ENCODE assay signal across 11 cellular contexts in genomic region chr3:138066383-138066782, GRCh38. TPM values are rescaled to one million over a fixed set of nuclear protein-coding genes. Genes with fewer than 3 reads are reported as not detected.
DNase-seq lines count a peak whose midpoint lies in the region; ATAC-seq lines count a peak whose summit lies in the region.
"Had no signal": no experiment of that assay in that cellular context is flagged by ENCODE, and none has a peak within 500 bp of the region (broad histone marks: within the 10 kb centered on the region; RNA-seq: fewer than 3 reads in every experiment).

No MANE protein-coding gene starts in this region.

- H3K27me3 ChIP-seq in Karpas-422 (ENCODE audit: low read length): no peaks in the 10 kb centered on the region

- no peaks in the 10 kb centered on the region for H3K36me3 ChIP-seq in Karpas-422 (ENCODE audit: insufficient read depth, low read length)

- no peak overlapping the region for H3K27ac ChIP-seq in Karpas-422 (ENCODE audit: low read length)

- H3K9me2 ChIP-seq in Karpas-422 (replicated peaks; ENCODE audit: insufficient read depth, low read length): no peaks in the 10 kb centered on the region

- H3K4me2 ChIP-seq in Karpas-422 (ENCODE audit: low read depth, low read length, poor library complexity, severe bottlenecking): no peak overlapping the region

- ATAC-seq in GM18870 (IDR thresholded peaks at IDR 0.05; ENCODE audit: unreplicated experiment) (peak; percentile 88), GM21423 (IDR thresholded peaks at IDR 0.05; ENCODE audit: unreplicated experiment) (peak; percentile 91), HG03108 (IDR thresholded peaks at IDR 0.05; ENCODE audit: unreplicated experiment) (peak; percentile 73), left ventricle myocardium superior (no peak)
- ATAC-seq in activated naive CD8-positive, alpha-beta T cell treated with anti-CD3 and anti-CD28 coated beads, Interleukin-2, amount 10 ng/mL, durations not matched to agents 7 days and 5 days (ENCODE audit: low read depth): peak; percentile 71
- ATAC-seq: naive thymus-derived CD4-positive, alpha-beta T cell had no signal

- H3K9ac ChIP-seq in Karpas-422 (ENCODE audit: low read length): no peak overlapping the region

- H3K4me3 ChIP-seq in Karpas-422 (ENCODE audit: low read length): no peak overlapping the region

- no peaks in the 10 kb centered on the region for H3K9me3 ChIP-seq in Karpas-422 (ENCODE audit: low read length)

- H3K79me2 ChIP-seq in Karpas-422 (ENCODE audit: low read length): no peaks in the 10 kb centered on the region

- H3K27ac Mint-ChIP-seq in activated naive CD8-positive, alpha-beta T cell treated with anti-CD3 and anti-CD28 coated beads, Interleukin-2, amount 10 ng/mL, durations not matched to agents 7 days and 5 days: peak overlapping the region; percentile 14

- intact Hi-C loops in left ventricle myocardium superior (cut with micrococcal nuclease): no loop called here

- no peak overlapping the region for H2AFZ ChIP-seq in Karpas-422 (ENCODE audit: low read length)

- H3K36me3 Mint-ChIP-seq in activated naive CD8-positive, alpha-beta T cell treated with anti-CD3 and anti-CD28 coated beads, Interleukin-2, amount 10 ng/mL, durations not matched to agents 7 days and 5 days: no peaks in the 10 kb centered on the region
- H3K36me3 Mint-ChIP-seq: naive thymus-derived CD4-positive, alpha-beta T cell had no signal

- no peak overlapping the region for H3K4me3 Mint-ChIP-seq in activated naive CD8-positive, alpha-beta T cell treated with anti-CD3 and anti-CD28 coated beads, Interleukin-2, amount 10 ng/mL, durations not matched to agents 7 days and 5 days

- peaks cover 5% of the 10 kb centered on the region for H3K27me3 Mint-ChIP-seq in activated naive CD8-positive, alpha-beta T cell treated with anti-CD3 and anti-CD28 coated beads, Interleukin-2, amount 10 ng/mL, durations not matched to agents 7 days and 5 days

- no peaks in the 10 kb centered on the region for H3K9me3 Mint-ChIP-seq in activated naive CD8-positive, alpha-beta T cell treated with anti-CD3 and anti-CD28 coated beads, Interleukin-2, amount 10 ng/mL, durations not matched to agents 7 days and 5 days
- H3K9me3 Mint-ChIP-seq: naive thymus-derived CD4-positive, alpha-beta T cell had no signal

- peaks cover 3% of the 10 kb centered on the region for H3K4me1 ChIP-seq in Karpas-422 (ENCODE audit: low read length)

- peaks cover 12% of the 10 kb centered on the region for H3K4me1 Mint-ChIP-seq in activated naive CD8-positive, alpha-beta T cell treated with anti-CD3 and anti-CD28 coated beads, Interleukin-2, amount 10 ng/mL, durations not matched to agents 7 days and 5 days

- DNase-seq in activated naive CD8-positive, alpha-beta T cell treated with anti-CD3 and anti-CD28 coated beads, Interleukin-2, amount 10 ng/mL, durations not matched to agents 7 days and 5 days: no peak
- DNase-seq in left ventricle myocardium superior (no peak), globus pallidus (ENCODE audit: low spot score) (no peak), NCI-H446 (lab: John Stamatoyannopoulos, UW) (no peak), Karpas-422 (no peak)
- DNase-seq: DMS79, NCI-H2081 treated with DMSO at 0.1 percent for 48 hours had no signal

- H4K20me1 ChIP-seq in Karpas-422 (ENCODE audit: insufficient read depth, low read depth, low read length): no peaks in the 10 kb centered on the region

- POLR2A ChIA-PET in activated naive CD8-positive, alpha-beta T cell treated with anti-CD3 and anti-CD28 coated beads, Interleukin-2, amount 10 ng/mL, durations not matched to agents 7 days and 5 days (lab: Charles Lee): interaction anchor here (0.9 kb wide), 1 partner anchor 15 kb away, joined by 3 read pairs; no protein-coding TSS in a partner anchor

RNA-seq across cellular contexts. Expression of gene DZIP1L, which starts 49.0 kb away (rescaled TPM):
- under 1 TPM in 1 of 2 experiments, not detected in 1; 0.40 TPM for total RNA-seq in activated naive CD8-positive, alpha-beta T cell treated with anti-CD3 and anti-CD28 coated beads, Interleukin-2, amount 10 ng/mL, durations not matched to agents 7 days and 5 days
- 5.7 TPM for total RNA-seq in left ventricle myocardium superior
- not detected in 2 replicates for total RNA-seq in Karpas-422 (2014; rRNA removed; shearing (Covaris generic); ENCODE audit: low replicate concordance)

RNA-seq across cellular contexts. Expression of gene CLDN18, which starts 56.4 kb away (rescaled TPM):
- total RNA-seq in activated naive CD8-positive, alpha-beta T cell treated with anti-CD3 and anti-CD28 coated beads, Interleukin-2, amount 10 ng/mL, durations not matched to agents 7 days and 5 days: not detected
- total RNA-seq in left ventricle myocardium superior: not detected
- not detected in 2 replicates for total RNA-seq in Karpas-422 (2014; rRNA removed; shearing (Covaris generic); ENCODE audit: low replicate concordance)
- total RNA-seq: naive thymus-derived CD4-positive, alpha-beta T cell had no signal
